In the genomic region with DNA sequence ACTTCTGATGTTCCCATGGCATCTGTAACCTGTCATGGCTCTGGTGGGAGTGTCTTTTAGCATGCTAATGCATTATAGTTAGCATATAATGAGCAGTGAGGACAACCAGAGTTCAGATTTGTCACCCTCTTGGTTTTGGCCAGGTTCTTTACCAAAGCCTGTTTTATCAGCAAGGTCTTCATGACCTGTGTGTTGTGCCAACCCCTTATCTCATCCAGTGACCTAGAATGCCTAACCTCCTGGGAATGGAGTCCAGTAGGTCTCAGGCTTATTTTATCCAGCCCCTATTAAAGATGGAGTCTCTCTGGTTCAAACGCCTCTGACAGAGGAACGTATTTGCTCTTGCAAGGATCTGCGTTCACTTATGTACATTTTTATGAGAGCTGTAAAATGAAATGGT, we compare ENCODE assay signal across 2 cellular contexts.
TF ChIP-seq lines count a peak whose summit lies in the region.

No MANE protein-coding gene starts in this region.

TF ChIP-seq in PFSK-1, 5 proteins besides CTCF, POLR2A, EP300 and RAD21 (continued from another document):
- TF ChIP-seq, protein P1, sequence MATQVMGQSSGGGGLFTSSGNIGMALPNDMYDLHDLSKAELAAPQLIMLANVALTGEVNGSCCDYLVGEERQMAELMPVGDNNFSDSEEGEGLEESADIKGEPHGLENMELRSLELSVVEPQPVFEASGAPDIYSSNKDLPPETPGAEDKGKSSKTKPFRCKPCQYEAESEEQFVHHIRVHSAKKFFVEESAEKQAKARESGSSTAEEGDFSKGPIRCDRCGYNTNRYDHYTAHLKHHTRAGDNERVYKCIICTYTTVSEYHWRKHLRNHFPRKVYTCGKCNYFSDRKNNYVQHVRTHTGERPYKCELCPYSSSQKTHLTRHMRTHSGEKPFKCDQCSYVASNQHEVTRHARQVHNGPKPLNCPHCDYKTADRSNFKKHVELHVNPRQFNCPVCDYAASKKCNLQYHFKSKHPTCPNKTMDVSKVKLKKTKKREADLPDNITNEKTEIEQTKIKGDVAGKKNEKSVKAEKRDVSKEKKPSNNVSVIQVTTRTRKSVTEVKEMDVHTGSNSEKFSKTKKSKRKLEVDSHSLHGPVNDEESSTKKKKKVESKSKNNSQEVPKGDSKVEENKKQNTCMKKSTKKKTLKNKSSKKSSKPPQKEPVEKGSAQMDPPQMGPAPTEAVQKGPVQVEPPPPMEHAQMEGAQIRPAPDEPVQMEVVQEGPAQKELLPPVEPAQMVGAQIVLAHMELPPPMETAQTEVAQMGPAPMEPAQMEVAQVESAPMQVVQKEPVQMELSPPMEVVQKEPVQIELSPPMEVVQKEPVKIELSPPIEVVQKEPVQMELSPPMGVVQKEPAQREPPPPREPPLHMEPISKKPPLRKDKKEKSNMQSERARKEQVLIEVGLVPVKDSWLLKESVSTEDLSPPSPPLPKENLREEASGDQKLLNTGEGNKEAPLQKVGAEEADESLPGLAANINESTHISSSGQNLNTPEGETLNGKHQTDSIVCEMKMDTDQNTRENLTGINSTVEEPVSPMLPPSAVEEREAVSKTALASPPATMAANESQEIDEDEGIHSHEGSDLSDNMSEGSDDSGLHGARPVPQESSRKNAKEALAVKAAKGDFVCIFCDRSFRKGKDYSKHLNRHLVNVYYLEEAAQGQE (IDR thresholded peaks at IDR 0.05; ENCODE audit: insufficient read depth in 1 of 2, low read depth in 2 of 2, low read length in 2 of 2): no peak

TF ChIP-seq in H1, 55 proteins besides CTCF, POLR2A, EP300 and RAD21 (continued from another document):
- TF ChIP-seq CBX5 (IDR thresholded peaks at IDR 0.05; ENCODE audit: low read depth, low read length): no peak
- TF ChIP-seq JUN (IDR thresholded peaks at IDR 0.05; ENCODE audit: low read depth, low read length): no peak
- no peak for TF ChIP-seq GTF2F1 (IDR thresholded peaks at IDR 0.05; ENCODE audit: borderline replicate concordance, low read depth, low read length)
- no peak for TF ChIP-seq SRF (IDR thresholded peaks at IDR 0.05; ENCODE audit: low read depth, low read length)
- no peak for TF ChIP-seq KDM4A (IDR thresholded peaks at IDR 0.05; ENCODE audit: low read depth, low read length, severe bottlenecking)
- TF ChIP-seq, protein P2, sequence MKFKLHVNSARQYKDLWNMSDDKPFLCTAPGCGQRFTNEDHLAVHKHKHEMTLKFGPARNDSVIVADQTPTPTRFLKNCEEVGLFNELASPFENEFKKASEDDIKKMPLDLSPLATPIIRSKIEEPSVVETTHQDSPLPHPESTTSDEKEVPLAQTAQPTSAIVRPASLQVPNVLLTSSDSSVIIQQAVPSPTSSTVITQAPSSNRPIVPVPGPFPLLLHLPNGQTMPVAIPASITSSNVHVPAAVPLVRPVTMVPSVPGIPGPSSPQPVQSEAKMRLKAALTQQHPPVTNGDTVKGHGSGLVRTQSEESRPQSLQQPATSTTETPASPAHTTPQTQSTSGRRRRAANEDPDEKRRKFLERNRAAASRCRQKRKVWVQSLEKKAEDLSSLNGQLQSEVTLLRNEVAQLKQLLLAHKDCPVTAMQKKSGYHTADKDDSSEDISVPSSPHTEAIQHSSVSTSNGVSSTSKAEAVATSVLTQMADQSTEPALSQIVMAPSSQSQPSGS (IDR thresholded peaks at IDR 0.05; ENCODE audit: low read length): no peak
- no peak for TF ChIP-seq FOSL1 (IDR thresholded peaks at IDR 0.05; ENCODE audit: insufficient read depth, low read depth, low read length)
- no peak for TF ChIP-seq KDM5A (IDR thresholded peaks at IDR 0.05; ENCODE audit: low read length)
- TF ChIP-seq BACH1 (IDR thresholded peaks at IDR 0.05; ENCODE audit: low read length): no peak
- no peak for TF ChIP-seq CTBP2 (IDR thresholded peaks at IDR 0.05; ENCODE audit: borderline replicate concordance, insufficient read depth, insufficient read length, low read length)
TF ChIP-seq in H1: peak in this region for 0.
